Comparison of ENCODE assay signal across 1 cellular context in genomic region chr17:67038861-67039365, GRCh38.
TF ChIP-seq lines count a peak whose summit lies in the region.

No MANE protein-coding gene starts in this region.

TF ChIP-seq in WTC11, 78 proteins besides CTCF, POLR2A, EP300 and RAD21 (continued from another document):
- TF ChIP-seq ZNF512 (CRISPR knock-in tag; IDR thresholded peaks at IDR 0.05; ENCODE audit: borderline replicate concordance) (no peak), GTF2I (CRISPR knock-in tag; conservative IDR thresholded peaks at IDR 0.05) (no peak), GABPB1 (CRISPR knock-in tag; IDR thresholded peaks at IDR 0.05) (no peak), TP53 (CRISPR knock-in tag; IDR thresholded peaks at IDR 0.05) (no peak), AFF4 (CRISPR knock-in tag; IDR thresholded peaks at IDR 0.05; ENCODE audit: borderline replicate concordance) (no peak)
